In the genomic region with DNA sequence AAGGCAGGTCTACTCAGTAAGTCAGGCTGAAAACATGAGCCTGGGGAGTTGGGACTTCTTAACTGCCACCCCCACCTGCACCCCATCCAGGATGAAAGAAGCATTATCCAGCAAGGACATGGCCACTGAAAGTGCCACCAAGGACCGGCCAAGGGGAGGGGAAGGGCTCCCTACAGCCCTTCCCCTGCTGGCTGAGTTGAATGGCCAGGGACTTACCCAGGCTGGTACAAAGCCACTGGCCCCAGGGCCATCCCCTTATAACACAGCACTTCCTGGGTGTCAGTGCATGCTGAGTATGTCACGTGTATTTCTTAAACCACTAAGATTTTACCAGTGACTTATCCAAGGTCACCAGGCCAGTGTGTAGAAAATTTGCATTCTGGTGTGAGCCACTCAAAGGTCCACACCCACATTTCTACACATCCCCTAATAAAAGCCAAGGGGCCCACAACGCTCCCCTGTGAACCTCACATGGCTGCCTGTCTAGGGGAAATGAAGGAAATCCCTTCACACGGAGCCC, we compare ENCODE assay signal across 9 cellular contexts. TPM values are rescaled to one million over a fixed set of nuclear protein-coding genes. Genes with fewer than 3 reads are reported as not detected.
DNase-seq lines count a peak whose midpoint lies in the region; ATAC-seq and TF ChIP-seq lines count a peak whose summit lies in the region.
"Had no signal": no experiment of that assay in that cellular context is flagged by ENCODE, and none has a peak within 500 bp of the region (broad histone marks: within the 10 kb centered on the region; RNA-seq: fewer than 3 reads in every experiment).

No MANE protein-coding gene starts in this region.

- no peaks in the 10 kb centered on the region for H3K9me3 ChIP-seq in esophagus squamous epithelium

- no peak overlapping the region for H3K4me3 ChIP-seq in esophagus squamous epithelium

- peak in 1 of 4 donors; percentile 19 for TF ChIP-seq POLR2A in esophagus squamous epithelium (IDR thresholded peaks at IDR 0.05)

- peaks cover 35 to 76% (median 39%) of the 10 kb centered on the region in 3 donors for H3K4me1 ChIP-seq in esophagus squamous epithelium

- H3K27me3 ChIP-seq in esophagus squamous epithelium = no peaks in the 10 kb centered on the region

- peak; percentile 57 for ATAC-seq in GM18499 (IDR thresholded peaks at IDR 0.05; ENCODE audit: insufficient read depth, unreplicated experiment)
- peak; percentile 82 for ATAC-seq in HG03280 (IDR thresholded peaks at IDR 0.05; ENCODE audit: unreplicated experiment)
- ATAC-seq in omental fat pad (ENCODE audit: low FRiP score) = no peak
- ATAC-seq in sciatic nerve = no peak

- intact Hi-C loops in esophagus squamous epithelium (cut with DNase I) (loop anchor here (5.0 kb wide), 1 partner anchor 885 kb away; no protein-coding TSS in a partner anchor), sciatic nerve (cut with DNase I) (no loop called here)

- H3K36me3 ChIP-seq in esophagus squamous epithelium = no peaks in the 10 kb centered on the region

- DNase-seq in GM20000 (ENCODE audit: low spot score) = peak; percentile 75
- DNase-seq in esophagus squamous epithelium (lab: John Stamatoyannopoulos, UW) = no peak
- DNase-seq in omental fat pad (ENCODE audit: low spot score) = no peak
- DNase-seq in stimulated activated CD4-positive, alpha-beta T cell treated with anti-CD3 and anti-CD28 coated beads, Interleukin-2, amount 100 ng/mL, for 24 hours = no peak
- DNase-seq in sciatic nerve (ENCODE audit: low spot score) = no peak
- no peak for DNase-seq in kidney glomerular epithelial cell (lab: John Stamatoyannopoulos, UW)
- DNase-seq: NCI-H524 had no signal

- no peak for TF ChIP-seq CTCF in GM20000 (IDR thresholded peaks at IDR 0.05; ENCODE audit: extremely low read depth, missing control alignments)
- TF ChIP-seq CTCF in esophagus squamous epithelium (IDR thresholded peaks at IDR 0.05) = no peak
- TF ChIP-seq CTCF in omental fat pad (IDR thresholded peaks at IDR 0.05) = no peak

- 66 to 81% methylated on average over 3 to 4 of the region's 4 CpGs for WGBS in esophagus squamous epithelium, 2 donors

- H3K27ac ChIP-seq in esophagus squamous epithelium = peak overlapping the region in 3 of 4 donors; percentile 10 to 99 (median 93)

RNA-seq across cellular contexts. Expression of a gene that starts 29.3 kb away (rescaled TPM):
- total RNA-seq in esophagus squamous epithelium = 100 to 1,000 TPM in 3 of 4 donors, 10 to 100 TPM in 1; 75.4 to 364 (median 152) TPM
- 100 to 1,000 TPM; 363 to 395 (median 384) TPM for total RNA-seq in omental fat pad
- 434 TPM for total RNA-seq in sciatic nerve

Comparison
In these comparisons a context has a peak if more than half of its experiments do, and no peak if none do; other contexts are left out.
1. ATAC-seq: peak in GM18499 (single experiment) and HG03280 (single experiment); none in omental fat pad (single experiment) and sciatic nerve (single experiment).